In the genomic region with DNA sequence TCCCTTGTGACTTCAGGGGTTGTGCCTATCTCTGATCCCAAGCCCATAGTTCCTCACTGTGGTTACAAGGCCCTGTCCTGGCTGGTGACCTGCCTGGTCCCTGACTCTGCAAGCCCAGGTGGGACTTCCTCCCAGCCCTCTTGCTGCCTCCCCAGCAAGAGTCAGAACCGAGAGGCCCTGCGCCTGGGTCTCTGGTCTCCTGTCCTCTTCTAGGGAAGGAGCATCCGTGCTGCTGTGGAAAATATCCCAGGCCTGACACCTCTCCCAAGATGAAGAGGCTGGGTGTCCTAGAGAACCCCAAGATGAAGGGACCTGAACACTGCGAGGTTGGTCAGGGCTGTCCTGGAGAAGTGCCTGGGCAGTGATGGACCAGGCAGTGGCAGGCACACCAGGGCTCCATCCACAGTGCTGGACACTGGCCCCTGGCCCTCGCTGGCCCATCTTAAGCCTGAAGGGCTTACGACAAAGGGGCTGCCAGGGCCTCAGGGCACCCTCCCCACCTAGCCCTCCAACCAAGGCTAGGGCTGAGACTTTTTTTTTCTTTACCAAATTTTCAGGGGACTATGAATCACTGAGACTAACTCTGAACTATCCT, we compare ENCODE assay signal across 20 cellular contexts. TPM values are rescaled to one million over a fixed set of nuclear protein-coding genes. Genes with fewer than 3 reads are reported as not detected.
DNase-seq lines count a peak whose midpoint lies in the region; ATAC-seq, FAIRE-seq and TF ChIP-seq lines count a peak whose summit lies in the region.
"Had no signal": no experiment of that assay in that cellular context is flagged by ENCODE, and none has a peak within 500 bp of the region (broad histone marks: within the 10 kb centered on the region; RNA-seq: fewer than 3 reads in every experiment).

No MANE protein-coding gene starts in this region.

- no peaks in the 10 kb centered on the region for H3K9me2 ChIP-seq in PC-3 (replicated peaks; ENCODE audit: low read length)

- H3K27me3 ChIP-seq in left ventricle myocardium inferior (ENCODE audit: low read depth): no peaks in the 10 kb centered on the region
- H3K27me3 ChIP-seq in PC-3 (ENCODE audit: low read length): no peaks in the 10 kb centered on the region
- H3K27me3 ChIP-seq in spleen (replicated peaks in 1 of 7): no peaks in the 10 kb centered on the region
- H3K27me3 ChIP-seq: heart left ventricle, MG63, testis, vagina had no signal

- CTCF ChIA-PET in PC-3 (lab: Charles Lee): interaction anchor here (0.6 to 1.6 kb wide), 9 partner anchors 15 to 246 kb away, joined by 3 to 11 read pairs (median 4); a partner anchor contains a TSS

- H3K9me3 ChIP-seq in left ventricle myocardium inferior (replicated peaks) (no peaks in the 10 kb centered on the region), PC-3 (ENCODE audit: low read length) (no peaks in the 10 kb centered on the region), kidney (ENCODE audit: control insufficient read depth in 1 of 2, low read length in 2 of 2) (no peaks in the 10 kb centered on the region), spleen (no peaks in the 10 kb centered on the region)
- H3K9me3 ChIP-seq: heart left ventricle, MG63, testis, vagina had no signal

- H4K20me1 ChIP-seq in PC-3 (ENCODE audit: low read length): no peaks in the 10 kb centered on the region

- TF ChIP-seq POLR2A in spleen (IDR thresholded peaks at IDR 0.05): no peak

- no peak overlapping the region for H3K9ac ChIP-seq in PC-3 (ENCODE audit: low read length)
- H3K9ac ChIP-seq in kidney (ENCODE audit: low read length in 2 of 2): no peak overlapping the region

- no peaks in the 10 kb centered on the region for H3F3A ChIP-seq in PC-3 (ENCODE audit: low read length, unreplicated experiment)

- H3K27ac ChIP-seq in left ventricle myocardium inferior (replicated peaks) (no peak overlapping the region), PC-3 (ENCODE audit: low read length) (no peak overlapping the region), kidney (ENCODE audit: low read depth in 2 of 2, low read length in 2 of 2) (no peak overlapping the region), spleen (no peak overlapping the region), coronary artery (no peak overlapping the region)
- H3K27ac ChIP-seq: epithelial cell of prostate, heart left ventricle, SK-N-MC, testis, vagina had no signal

- no peak overlapping the region for H3K4me3 ChIP-seq in left ventricle myocardium inferior
- no peak overlapping the region for H3K4me3 ChIP-seq in PC-3 (ENCODE audit: low read length)
- H3K4me3 ChIP-seq in kidney (ENCODE audit: low read length in 2 of 2): no peak overlapping the region
- no peak overlapping the region for H3K4me3 ChIP-seq in spleen
- no peak overlapping the region for H3K4me3 ChIP-seq in coronary artery
- H3K4me3 ChIP-seq: heart left ventricle, MG63, SK-N-MC, testis, vagina had no signal

- H3K79me2 ChIP-seq in PC-3 (ENCODE audit: low read length): no peaks in the 10 kb centered on the region

- H3K4me1 ChIP-seq in left ventricle myocardium inferior (peaks cover 42% of the 10 kb centered on the region), PC-3 (ENCODE audit: insufficient read depth, low read length) (peaks cover 5% of the 10 kb centered on the region; the same call in 1 of the 2 replicates), kidney (ENCODE audit: control insufficient read depth in 1 of 2, insufficient read depth in 1 of 2, low read depth in 1 of 2, low read length in 2 of 2) (peaks cover 8 to 24% of the 10 kb centered on the region in 2 donors), spleen (peaks cover 3 to 29% (median 19%) of the 10 kb centered on the region in 6 donors)

- ATAC-seq in Right ventricle myocardium superior (ENCODE audit: poor library complexity) (no peak), PC-3 (peak; percentile 20)

- FAIRE-seq in kidney (lab: Jason Lieb, UNC): no peak
- FAIRE-seq: RCC 7860 had no signal

- no peak overlapping the region for H3K4me2 ChIP-seq in PC-3 (ENCODE audit: low read length)

- no peaks in the 10 kb centered on the region for H3K36me3 ChIP-seq in left ventricle myocardium inferior
- H3K36me3 ChIP-seq in PC-3 (ENCODE audit: low read depth, low read length): no peaks in the 10 kb centered on the region
- no peaks in the 10 kb centered on the region for H3K36me3 ChIP-seq in kidney (ENCODE audit: control insufficient read depth in 1 of 2, insufficient read depth in 2 of 2, low read length in 2 of 2)
- peaks cover 0 to 3% (median 0%) of the 10 kb centered on the region in 6 donors for H3K36me3 ChIP-seq in spleen
- H3K36me3 ChIP-seq: heart left ventricle, MG63, vagina had no signal

- BruUV-seq in PC-3 (replicated peaks; lab: Mats Ljungman, UMichigan): no TSS peak

- DNase-seq in Right ventricle myocardium superior: peak; percentile 22
- no peak for DNase-seq in left ventricle myocardium inferior
- DNase-seq in PC-3: no peak
- peak; percentile 64 for DNase-seq in kidney
- DNase-seq in spleen: peak; percentile 59
- no peak for DNase-seq in coronary artery (ENCODE audit: low spot score)
- DNase-seq in activated gamma-delta T cell treated with Interleukin-2 at 50 U/mL for 16 hours: no peak
- DNase-seq in NCI-H1092 (lab: John Stamatoyannopoulos, UW): no peak
- DNase-seq: NCI-H1417 treated with DMSO at 0.1 percent for 48 hours had no signal

- TF ChIP-seq CTCF in left ventricle myocardium inferior (IDR thresholded peaks at IDR 0.05; ENCODE audit: borderline replicate concordance) (no peak), PC-3 (conservative IDR thresholded peaks at IDR 0.05; ENCODE audit: low read depth, low read length) (no peak), kidney (IDR thresholded peaks at IDR 0.05; ENCODE audit: borderline replicate concordance, extremely low read depth, insufficient read depth) (no peak), spleen (IDR thresholded peaks at IDR 0.05 in 8 of 11, conservative IDR thresholded peaks at IDR 0.05 in 3 of 11) (no peak), coronary artery (IDR thresholded peaks at IDR 0.05) (no peak)

- POLR2A ChIA-PET in PC-3 (lab: Charles Lee; ENCODE audit: unreplicated experiment): interaction anchor here (0.6 kb wide), 1 partner anchor 503 kb away, joined by 6 read pairs; a partner anchor contains a TSS

- 75 to 93% (median 88%) methylated on average over 6 of the region's 6 CpGs for WGBS in spleen, 5 donors

- peak overlapping the region; percentile 39; the same call in 1 of the 2 replicates for H2AFZ ChIP-seq in PC-3 (ENCODE audit: low read length)

- intact Hi-C loops in Right ventricle myocardium superior (cut with DNase I): no loop called here
- intact Hi-C loops in left ventricle myocardium inferior (cut with micrococcal nuclease): no loop called here
- intact Hi-C loops in PC-3 (cut with micrococcal nuclease): no loop called here
- intact Hi-C loops in kidney (cut with DNase I): loop anchor here (5.0 kb wide), 1 partner anchor 203 kb away; no protein-coding TSS in a partner anchor
- intact Hi-C loops in spleen (cut with DNase I; ENCODE audit: low total_unique reads): no loop called here

RNA-seq across cellular contexts. Expression of a gene that starts 32.7 kb away (rescaled TPM):
- total RNA-seq in Right ventricle myocardium superior (11.8 TPM), left ventricle myocardium inferior (6.4 TPM), PC-3 (2014; rRNA removed) (not detected in 2 replicates), kidney (286 TPM), spleen (10 to 100 TPM in 6 of 7 donors, 1 to 10 TPM in 1; 5.1 to 38.7 (median 21.9) TPM)
- polyA plus RNA-seq in kidney (ENCODE audit: insufficient read depth, low read depth, low replicate concordance) (1,885 TPM), spleen (100 to 1,000 TPM in 1 of 3 donors, 10 to 100 TPM in 2; 61.8 to 190 (median 67.1) TPM)
- total RNA-seq: activated CD8-positive, alpha-beta memory T cell treated with anti-CD3 and anti-CD28 coated beads, Interleukin-2, amount 10 ng/mL, durations not matched to agents 7 days and 5 days; activated T-helper 17 cell treated with anti-CD3 and anti-CD28 coated beads, Interleukin-2, amount 50 U/mL, for 72 hours; naive thymus-derived CD8-positive, alpha-beta T cell; T-helper 2 cell treated with Interferon-gamma antibody and Interleukin-4, amounts not matched to agents 100 ng/mL and 5 ng/mL, for 36 hours had no signal
- polyA plus RNA-seq: naive thymus-derived CD8-positive, alpha-beta T cell had no signal

RNA-seq across cellular contexts. Expression of a gene that starts 47.0 kb away (rescaled TPM):
- 10,727 TPM for total RNA-seq in Right ventricle myocardium superior
- total RNA-seq in left ventricle myocardium inferior: 7,440 TPM
- total RNA-seq in PC-3 (2014; rRNA removed): not detected in 2 replicates
- total RNA-seq in kidney: 41.3 TPM
- 81.9 TPM for polyA plus RNA-seq in kidney (ENCODE audit: insufficient read depth, low read depth, low replicate concordance)
- total RNA-seq in spleen: 10 to 100 TPM in 2 of 7 donors, 1 to 10 TPM in 5; 1.9 to 16.2 (median 7.3) TPM
- 1 to 10 TPM; 2.6 to 6.7 (median 5.3) TPM for polyA plus RNA-seq in spleen
- total RNA-seq: activated CD8-positive, alpha-beta memory T cell treated with anti-CD3 and anti-CD28 coated beads, Interleukin-2, amount 10 ng/mL, durations not matched to agents 7 days and 5 days; activated T-helper 17 cell treated with anti-CD3 and anti-CD28 coated beads, Interleukin-2, amount 50 U/mL, for 72 hours; naive thymus-derived CD8-positive, alpha-beta T cell; T-helper 2 cell treated with Interferon-gamma antibody and Interleukin-4, amounts not matched to agents 100 ng/mL and 5 ng/mL, for 36 hours; vagina had no signal
- polyA plus RNA-seq: naive thymus-derived CD8-positive, alpha-beta T cell had no signal

Comparison
In these comparisons a context has a peak if more than half of its experiments do, and no peak if none do; other contexts are left out.
1. DNase-seq: peak in Right ventricle myocardium superior (single experiment), kidney (single experiment) and spleen (single experiment); none in left ventricle myocardium inferior (single experiment), PC-3 (single experiment), coronary artery (single experiment), activated gamma-delta T cell treated with Interleukin-2 at 50 U/mL for 16 hours (single experiment) and NCI-H1092 (single experiment).
2. RNA of a gene that starts 47.0 kb away (total RNA-seq): 10,727 TPM in Right ventricle myocardium superior (single experiment) and 7,440 TPM in left ventricle myocardium inferior (single experiment); 41.3 TPM in kidney (single experiment), 1.9 to 16.2 TPM in spleen and not detected in PC-3; every median in the first group is over 100 times any median in the second.